8 cellular contexts compared by ENCODE assay signal in the genomic region with DNA sequence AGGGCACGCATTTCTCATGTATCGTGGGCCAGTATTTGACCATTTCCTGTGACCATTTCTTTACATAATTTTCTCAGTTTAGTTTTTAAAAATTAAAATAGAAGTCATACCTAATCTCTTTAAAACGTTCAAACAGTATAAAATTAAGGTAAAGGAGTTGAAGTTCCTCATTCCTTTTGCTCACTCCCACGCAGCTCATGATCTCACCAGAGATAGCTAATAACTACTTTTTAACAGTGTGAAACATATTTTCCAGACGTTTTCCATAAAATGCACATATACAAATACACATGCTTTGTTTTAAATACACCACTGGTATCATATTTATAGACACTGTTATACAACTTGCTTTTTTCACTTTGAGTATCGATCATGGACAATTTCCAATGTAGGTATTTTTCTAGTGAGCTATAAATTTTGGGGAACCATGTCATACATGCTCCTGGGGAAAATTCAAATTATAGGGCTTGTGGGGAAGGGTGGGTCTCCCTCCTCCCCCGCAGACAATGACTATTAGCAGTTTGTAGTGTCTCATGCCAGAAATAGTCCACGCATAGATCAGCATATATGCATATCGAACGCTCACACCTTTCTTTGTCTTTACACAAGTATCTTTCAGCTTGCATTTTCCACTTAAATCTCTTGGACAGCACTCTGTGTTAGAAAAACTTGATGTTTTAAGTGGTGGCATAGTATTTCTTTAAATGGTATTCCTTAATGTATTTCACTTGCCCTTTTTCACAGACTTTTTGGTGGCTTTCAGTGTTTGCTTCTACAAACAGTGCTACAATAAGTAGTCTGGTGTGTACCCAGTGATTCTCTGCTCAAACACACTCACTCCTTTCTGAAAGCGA.
DNase-seq lines count a peak whose midpoint lies in the region; ATAC-seq and TF ChIP-seq lines count a peak whose summit lies in the region.

No MANE protein-coding gene starts in this region.

- H3K36me3 ChIP-seq in HUES48 (ENCODE audit: control insufficient read depth, insufficient read depth, low read length) (no peaks in the 10 kb centered on the region), adipocyte (ENCODE audit: control insufficient read depth, insufficient read depth, low read length, severe bottlenecking) (no peaks in the 10 kb centered on the region), neural progenitor cell (no peaks in the 10 kb centered on the region)

- peak overlapping the region; percentile 75 for H3K4me2 ChIP-seq in neural progenitor cell

- ATAC-seq in HG02938 (IDR thresholded peaks at IDR 0.05; ENCODE audit: unreplicated experiment), result no peak

- peaks cover 67% of the 10 kb centered on the region for H3K4me1 ChIP-seq in HUES48 (ENCODE audit: control insufficient read depth, insufficient read depth, low read length)
- H3K4me1 ChIP-seq in adipocyte (ENCODE audit: control insufficient read depth, insufficient read depth, low read length), result peaks cover 44% of the 10 kb centered on the region
- peaks cover 70% of the 10 kb centered on the region for H3K4me1 ChIP-seq in neural progenitor cell

- DNase-seq in Daoy (ENCODE audit: low read depth), result peak; percentile 54
- no peak for DNase-seq in adipocyte (ENCODE audit: low read depth)
- no peak for DNase-seq in neural progenitor cell (ENCODE audit: low spot score)
- DNase-seq in posterior cingulate gyrus, result no peak
- no peak for DNase-seq in activated T-helper 2 cell treated with anti-CD3 and anti-CD28 coated beads, Interferon-gamma antibody, Interleukin-2, Interleukin-4, amounts not matched to agents 10 μg/mL and 5 μg/mL and 100 μg/mL, durations not matched to agents 14 hours and 24 hours and 36 hours (ENCODE audit: low spot score)
- DNase-seq in NCI-H1105 treated with DMSO at 0.1 percent for 48 hours (lab: John Stamatoyannopoulos, UW), result no peak

- peak overlapping the region; percentile 92 for H3K27ac ChIP-seq in HUES48 (ENCODE audit: low read depth, low read length)
- H3K27ac ChIP-seq in neural progenitor cell, result peak overlapping the region; percentile 50

- TF ChIP-seq CTCF in neural progenitor cell (IDR thresholded peaks at IDR 0.05), result no peak

- H3K9me3 ChIP-seq in HUES48 (ENCODE audit: control insufficient read depth, insufficient read depth, low read length) (no peaks in the 10 kb centered on the region), adipocyte (ENCODE audit: control insufficient read depth, low read length) (no peaks in the 10 kb centered on the region), neural progenitor cell (ENCODE audit: low read depth) (no peaks in the 10 kb centered on the region)

- H3K27me3 Mint-ChIP-seq in neural progenitor cell (ENCODE audit: insufficient read depth, low read depth), result peaks cover 4% of the 10 kb centered on the region
- H3K27me3 Mint-ChIP-seq in activated T-helper 2 cell treated with anti-CD3 and anti-CD28 coated beads, Interferon-gamma antibody, Interleukin-2, Interleukin-4, amounts not matched to agents 10 μg/mL and 5 μg/mL and 100 μg/mL, durations not matched to agents 14 hours and 24 hours and 36 hours (ENCODE audit: low read depth), result no peaks in the 10 kb centered on the region

- intact Hi-C loops in posterior cingulate gyrus (cut with DNase I), result no loop called here
- intact Hi-C loops in activated T-helper 2 cell treated with anti-CD3 and anti-CD28 coated beads, Interferon-gamma antibody, Interleukin-2, Interleukin-4, amounts not matched to agents 10 μg/mL and 5 μg/mL and 100 μg/mL, durations not matched to agents 14 hours and 24 hours and 36 hours (cut with micrococcal nuclease), result no loop called here

- H3K4me1 Mint-ChIP-seq in neural progenitor cell, result peaks cover 76% of the 10 kb centered on the region
- H3K4me1 Mint-ChIP-seq in activated T-helper 2 cell treated with anti-CD3 and anti-CD28 coated beads, Interferon-gamma antibody, Interleukin-2, Interleukin-4, amounts not matched to agents 10 μg/mL and 5 μg/mL and 100 μg/mL, durations not matched to agents 14 hours and 24 hours and 36 hours (ENCODE audit: low read depth), result peaks cover 46% of the 10 kb centered on the region

- H3K27me3 ChIP-seq in HUES48 (ENCODE audit: control insufficient read depth, insufficient read depth, low read length) (no peaks in the 10 kb centered on the region), adipocyte (replicated peaks; ENCODE audit: control insufficient read depth, insufficient read depth, low read length) (no peaks in the 10 kb centered on the region), neural progenitor cell (no peaks in the 10 kb centered on the region)

- H4K20me1 ChIP-seq in neural progenitor cell (ENCODE audit: low read depth), result no peaks in the 10 kb centered on the region

- H3K36me3 Mint-ChIP-seq in neural progenitor cell, result no peaks in the 10 kb centered on the region
- H3K36me3 Mint-ChIP-seq in activated T-helper 2 cell treated with anti-CD3 and anti-CD28 coated beads, Interferon-gamma antibody, Interleukin-2, Interleukin-4, amounts not matched to agents 10 μg/mL and 5 μg/mL and 100 μg/mL, durations not matched to agents 14 hours and 24 hours and 36 hours (ENCODE audit: low read depth), result no peaks in the 10 kb centered on the region

- peak overlapping the region; percentile 32; the same call in 1 of the 2 replicates for H3K4me3 ChIP-seq in HUES48 (ENCODE audit: low read depth, low read length)
- H3K4me3 ChIP-seq in adipocyte (ENCODE audit: low read length), result peak overlapping the region; percentile 51
- peak overlapping the region; percentile 6 for H3K4me3 ChIP-seq in neural progenitor cell

- peaks cover 69% of the 10 kb centered on the region for H3F3A ChIP-seq in neural progenitor cell (ENCODE audit: low read depth)

- no peaks in the 10 kb centered on the region for H3K9me3 Mint-ChIP-seq in neural progenitor cell
- no peaks in the 10 kb centered on the region for H3K9me3 Mint-ChIP-seq in activated T-helper 2 cell treated with anti-CD3 and anti-CD28 coated beads, Interferon-gamma antibody, Interleukin-2, Interleukin-4, amounts not matched to agents 10 μg/mL and 5 μg/mL and 100 μg/mL, durations not matched to agents 14 hours and 24 hours and 36 hours

- no peaks in the 10 kb centered on the region for H3K79me2 ChIP-seq in neural progenitor cell (ENCODE audit: low read depth)

- peak overlapping the region; percentile 99 for H3K27ac Mint-ChIP-seq in neural progenitor cell
- H3K27ac Mint-ChIP-seq in activated T-helper 2 cell treated with anti-CD3 and anti-CD28 coated beads, Interferon-gamma antibody, Interleukin-2, Interleukin-4, amounts not matched to agents 10 μg/mL and 5 μg/mL and 100 μg/mL, durations not matched to agents 14 hours and 24 hours and 36 hours, result no peak overlapping the region

- H3K9ac ChIP-seq in HUES48 (ENCODE audit: low read depth, low read length) (peak overlapping the region; percentile 42; the same call in 1 of the 2 replicates), adipocyte (ENCODE audit: low read length) (peak overlapping the region; percentile 83), neural progenitor cell (no peak overlapping the region)

- H2AFZ ChIP-seq in neural progenitor cell (replicated peaks), result peak overlapping the region; percentile 69

- peak overlapping the region; percentile 83 for H3K4me3 Mint-ChIP-seq in neural progenitor cell
- no peak overlapping the region for H3K4me3 Mint-ChIP-seq in activated T-helper 2 cell treated with anti-CD3 and anti-CD28 coated beads, Interferon-gamma antibody, Interleukin-2, Interleukin-4, amounts not matched to agents 10 μg/mL and 5 μg/mL and 100 μg/mL, durations not matched to agents 14 hours and 24 hours and 36 hours (ENCODE audit: low read depth)
